ENCODE assay signal across 9 cellular contexts in genomic region chr22:23071163-23072034, GRCh38. TPM values are rescaled to one million over a fixed set of nuclear protein-coding genes. Genes with fewer than 3 reads are reported as not detected.
A peak's percentile ranks its signal among the peaks of the same experiment; 100 is the strongest.
DNase-seq lines count a peak whose midpoint lies in the region; ATAC-seq and TF ChIP-seq lines count a peak whose summit lies in the region.
"Had no signal": no experiment of that assay in that cellular context is flagged by ENCODE, and none has a peak within 500 bp of the region (broad histone marks: within the 10 kb centered on the region; RNA-seq: fewer than 3 reads in every experiment).

No MANE protein-coding gene starts in this region.

- DNase-seq in GM23338 (ENCODE audit: low spot score) (no peak), T-helper 17 cell (peak in 1 of 3 donors; percentile 9), iPS DF 6.9 (ENCODE audit: low read depth, low spot score) (no peak), DMS53 treated with DMSO at 0.1 percent for 48 hours (lab: John Stamatoyannopoulos, UW; ENCODE audit: unreplicated experiment) (no peak), activated gamma-delta T cell treated with Interleukin-2 at 50 U/mL for 16 hours (no peak)
- no peak for DNase-seq in stimulated activated CD4-positive, alpha-beta T cell treated with anti-CD3 and anti-CD28 coated beads, Interleukin-12 subunit alpha, Interleukin-12 subunit beta, amount 100 ng/mL, for 4 hours
- DNase-seq: cortex of kidney had no signal

- peak overlapping the region; percentile 98 for H3K4me2 ChIP-seq in GM23338

- peak overlapping the region; percentile 96 for H2AFZ ChIP-seq in GM23338

- no peak for TF ChIP-seq CTCF in GM23338 (conservative IDR thresholded peaks at IDR 0.05; ENCODE audit: low read depth in 2 of 2)

- H3K36me3 Mint-ChIP-seq in GM23338 (ENCODE audit: low read depth) (no peaks in the 10 kb centered on the region; the same call in 2 of the 3 replicates), T-helper 17 cell (ENCODE audit: low read depth) (no peaks in the 10 kb centered on the region)

- no peaks in the 10 kb centered on the region for H4K20me1 ChIP-seq in GM23338 (replicated peaks; ENCODE audit: insufficient read depth)

- no peaks in the 10 kb centered on the region; the same call in 2 of the 3 replicates for H3K9me3 Mint-ChIP-seq in GM23338

- peak overlapping the region; percentile 76 for H3K4me3 Mint-ChIP-seq in GM23338
- peak overlapping the region; percentile 68 for H3K4me3 Mint-ChIP-seq in T-helper 17 cell

- H3K27me3 Mint-ChIP-seq in GM23338 (ENCODE audit: insufficient read depth, low read depth, poor library complexity) (peaks cover 37% of the 10 kb centered on the region), T-helper 17 cell (peaks cover 15% of the 10 kb centered on the region)

- H3K27me3 ChIP-seq in GM23338 (ENCODE audit: insufficient read depth): peaks cover 43% of the 10 kb centered on the region
- H3K27me3 ChIP-seq in iPS DF 6.9 (ENCODE audit: control insufficient read depth, insufficient read depth, low read length): peaks cover 9% of the 10 kb centered on the region
- peaks cover 0 to 6% (median 4%) of the 10 kb centered on the region in 3 donors for H3K27me3 ChIP-seq in skeletal muscle tissue (ENCODE audit: control insufficient read depth in 3 of 3, insufficient read depth in 3 of 3, low read length in 3 of 3)

- H3K27ac Mint-ChIP-seq in GM23338 (no peak overlapping the region), T-helper 17 cell (no peak overlapping the region)

- H3K36me3 ChIP-seq in GM23338 (ENCODE audit: insufficient read depth): no peaks in the 10 kb centered on the region
- H3K36me3 ChIP-seq in iPS DF 6.9 (ENCODE audit: control insufficient read depth, insufficient read depth, low read length): no peaks in the 10 kb centered on the region
- H3K36me3 ChIP-seq in skeletal muscle tissue (ENCODE audit: control insufficient read depth in 3 of 3, insufficient read depth in 3 of 3, low read length in 3 of 3): no peaks in the 10 kb centered on the region

- no CpG with 5 or more reads among the region's 32 CpGs for WGBS in iPS DF 6.9 (ENCODE audit: insufficient coverage, insufficient read length)

- H3K9me3 ChIP-seq in T-helper 17 cell (ENCODE audit: control insufficient read depth, low read length, poor library complexity, severe bottlenecking): no peaks in the 10 kb centered on the region
- H3K9me3 ChIP-seq in iPS DF 6.9 (ENCODE audit: control insufficient read depth, insufficient read depth, low read length): no peaks in the 10 kb centered on the region
- H3K9me3 ChIP-seq in skeletal muscle tissue (ENCODE audit: control insufficient read depth in 3 of 3, low read length in 3 of 3): no peaks in the 10 kb centered on the region

- ATAC-seq in GM23338 (peak; percentile 8), T-helper 17 cell (no peak), HG03039 (IDR thresholded peaks at IDR 0.05; ENCODE audit: unreplicated experiment) (no peak)

- no peaks in the 10 kb centered on the region for H3K79me2 ChIP-seq in GM23338 (replicated peaks; ENCODE audit: insufficient read depth)

- H3K9me2 ChIP-seq in GM23338 (ENCODE audit: insufficient read depth): no peaks in the 10 kb centered on the region

- H3K4me1 Mint-ChIP-seq in GM23338 (peaks cover 29% of the 10 kb centered on the region), T-helper 17 cell (peaks cover 19% of the 10 kb centered on the region)

- H3K4me3 ChIP-seq in GM23338: peak overlapping the region; percentile 76
- peak overlapping the region; percentile 77; the same call in 1 of the 2 replicates for H3K4me3 ChIP-seq in iPS DF 6.9 (ENCODE audit: low read length)
- peak overlapping the region in 2 of 3 donors; percentile 27 to 35 for H3K4me3 ChIP-seq in skeletal muscle tissue (ENCODE audit: low read length in 3 of 3)

- no peak overlapping the region for H3K27ac ChIP-seq in GM23338 (ENCODE audit: low read depth)
- no peak overlapping the region for H3K27ac ChIP-seq in iPS DF 6.9 (ENCODE audit: low read length)
- H3K27ac ChIP-seq in skeletal muscle tissue (ENCODE audit: low read depth, low read length): no peak overlapping the region

- H3K9ac ChIP-seq in skeletal muscle tissue (ENCODE audit: low read depth in 1 of 3, low read length in 3 of 3): peak overlapping the region in 2 of 3 donors; percentile 16 to 23

- peaks cover 8% of the 10 kb centered on the region for H3K4me1 ChIP-seq in GM23338 (ENCODE audit: insufficient read depth)
- H3K4me1 ChIP-seq in iPS DF 6.9 (ENCODE audit: control insufficient read depth, insufficient read depth, low read length): peaks cover 3% of the 10 kb centered on the region; the same call in 1 of the 2 replicates
- peaks cover 14 to 21% (median 19%) of the 10 kb centered on the region in 3 donors for H3K4me1 ChIP-seq in skeletal muscle tissue (ENCODE audit: control insufficient read depth in 3 of 3, insufficient read depth in 3 of 3, low read length in 3 of 3)

- H3F3A ChIP-seq in GM23338 (replicated peaks; ENCODE audit: low read depth): no peaks in the 10 kb centered on the region

TF ChIP-seq in GM23338, 12 proteins besides CTCF, POLR2A, EP300 and RAD21:
- no peak for TF ChIP-seq ETS1 (IDR thresholded peaks at IDR 0.05)
- peak; percentile 27 for TF ChIP-seq EZH2 (IDR thresholded peaks at IDR 0.05; ENCODE audit: low read depth, unreplicated experiment)
- TF ChIP-seq STAT1 (IDR thresholded peaks at IDR 0.05; ENCODE audit: unreplicated experiment): no peak
- TF ChIP-seq ZNF331 (CRISPR knock-in tag; IDR thresholded peaks at IDR 0.05; ENCODE audit: low read depth): no peak
- TF ChIP-seq JUNB (IDR thresholded peaks at IDR 0.05; ENCODE audit: unreplicated experiment): no peak

RNA-seq across cellular contexts. Expression of gene GNAZ, which starts 1.1 kb away (rescaled TPM):
- total RNA-seq in GM23338 (2014; rRNA removed; shearing (Covaris generic)): 9.9 and 11.1 TPM in 2 replicates
- polyA plus RNA-seq in GM23338 (2016; fragmentation: Nextera tagmentation; extraction: Ambion mirVana): 2.9 TPM in 2 replicates
- total RNA-seq in T-helper 17 cell (10 to 100 TPM in 1 of 2 donors, 1 to 10 TPM in 1; 1.4 to 44.1 TPM), skeletal muscle tissue (2.1 TPM)
